In the genomic region with DNA sequence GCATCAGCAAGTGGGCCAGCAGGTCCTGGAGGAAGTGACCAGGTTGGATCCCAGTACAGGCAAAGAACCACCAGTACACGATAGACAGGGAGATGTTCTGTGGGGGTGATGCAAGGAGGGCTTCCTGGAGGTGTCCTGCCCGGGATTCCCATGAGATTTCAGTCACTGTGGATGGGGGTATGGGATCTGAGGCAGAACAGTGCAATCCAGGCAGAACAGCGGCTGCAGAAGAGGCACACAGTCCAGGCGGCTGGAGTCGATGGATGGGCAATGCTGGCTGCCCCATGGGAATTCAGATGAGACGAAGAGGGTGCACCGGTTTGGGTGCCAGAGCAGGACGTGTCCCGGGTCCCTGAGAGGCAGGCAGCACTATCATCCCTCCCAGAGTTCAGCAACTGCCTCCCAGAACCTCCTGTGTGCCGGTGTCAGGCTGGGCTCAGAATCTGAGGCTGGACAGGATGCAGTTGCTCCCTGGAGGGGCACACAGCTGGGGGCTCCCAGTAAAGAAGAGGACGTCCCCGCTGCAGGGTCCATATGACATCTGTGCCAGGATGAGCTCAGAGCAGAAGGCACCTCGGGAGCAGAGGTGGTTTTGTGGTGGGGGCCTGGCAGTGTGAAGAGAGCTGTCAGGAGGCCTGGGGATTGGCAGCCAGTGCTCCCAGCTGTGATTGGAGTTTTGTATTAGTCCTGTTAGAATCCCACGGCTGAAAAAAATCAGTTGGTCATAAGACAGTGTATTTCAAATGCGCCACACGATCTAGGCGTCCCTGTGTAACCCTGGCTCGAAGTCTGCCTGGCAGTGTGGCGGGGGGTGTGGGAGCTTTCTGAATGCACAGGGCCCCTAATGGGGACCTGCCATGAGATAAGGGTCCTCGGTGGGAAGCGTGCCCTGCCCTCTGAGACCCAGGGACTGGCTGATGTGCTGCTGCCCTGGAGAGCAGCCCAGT, we compare ENCODE assay signal across 25 cellular contexts. TPM values are rescaled to one million over a fixed set of nuclear protein-coding genes. Genes with fewer than 3 reads are reported as not detected.
DNase-seq lines count a peak whose midpoint lies in the region; ATAC-seq and TF ChIP-seq lines count a peak whose summit lies in the region.
"Had no signal": no experiment of that assay in that cellular context is flagged by ENCODE, and none has a peak within 500 bp of the region (broad histone marks: within the 10 kb centered on the region; RNA-seq: fewer than 3 reads in every experiment).

No MANE protein-coding gene starts in this region.

- intact Hi-C loops in right lobe of liver (cut with DNase I) (no loop called here), sciatic nerve (cut with DNase I) (no loop called here)

- 45% methylated on average over 3 of the region's 21 CpGs for WGBS in right lobe of liver (ENCODE audit: insufficient coverage, low coverage, low lambda C conversion rate, missing lambda C conversion rate)

- DNase-seq in activated CD4-positive, alpha-beta T cell treated with anti-CD3 and anti-CD28 coated beads, Interleukin-2, amount 10 ng/mL, durations not matched to agents 7 days and 5 days, result no peak
- DNase-seq in activated CD4-positive, alpha-beta T cell treated with anti-CD3 and anti-CD28 coated beads, Interleukin-2, amount 50 U/mL, for 1 hour, result no peak
- DNase-seq in right lobe of liver (peak in 2 of 3 donors; percentile 39 to 43), sciatic nerve (ENCODE audit: low spot score) (peak; percentile 45), cortex of kidney (lab: John Stamatoyannopoulos, UW) (no peak), dermis blood vessel endothelial cell (no peak), activated gamma-delta T cell (lab: John Stamatoyannopoulos, UW) (no peak)
- DNase-seq: activated CD4-positive, alpha-beta memory T cell treated with anti-CD3 and anti-CD28 coated beads for 36 hours; activated CD4-positive, CD25-positive, alpha-beta regulatory T cell; activated naive CD8-positive, alpha-beta T cell treated with anti-CD3 and anti-CD28 coated beads, Interleukin-2, amount 50 U/mL, for 24 hours; effector memory CD4-positive, alpha-beta T cell; foreskin keratinocyte; GF-D8; naive thymus-derived CD8-positive, alpha-beta T cell; NCI-H1105; NCI-H2029 treated with DMSO at 0.1 percent for 48 hours; NCI-H345; NCI-H774; SHP77; SW 1271 had no signal

- H3K27me3 ChIP-seq in right lobe of liver, result no peaks in the 10 kb centered on the region

- no peak overlapping the region for H3K4me3 ChIP-seq in HEK293 (ENCODE audit: low read depth, low read length)
- no peak overlapping the region for H3K4me3 ChIP-seq in right lobe of liver
- H3K4me3 ChIP-seq: HAP-1, skin epidermis had no signal

- H3K36me3 ChIP-seq in HEK293 (ENCODE audit: control insufficient read depth in 2 of 2, insufficient read depth in 1 of 2, low read length in 2 of 2) (peaks cover 0 to 18% of the 10 kb centered on the region in 2 experiments; a peak in 1 of 3 replicates), right lobe of liver (no peaks in the 10 kb centered on the region)
- H3K36me3 ChIP-seq: HAP-1 had no signal

- TF ChIP-seq POLR2A in right lobe of liver (IDR thresholded peaks at IDR 0.05), result no peak

- H3K36me3 Mint-ChIP-seq in activated CD4-positive, alpha-beta T cell treated with anti-CD3 and anti-CD28 coated beads, Interleukin-2, amount 10 ng/mL, durations not matched to agents 7 days and 5 days (ENCODE audit: low read depth), result no peaks in the 10 kb centered on the region
- H3K36me3 Mint-ChIP-seq: activated CD4-positive, alpha-beta memory T cell treated with anti-CD3 and anti-CD28 coated beads for 36 hours; naive thymus-derived CD8-positive, alpha-beta T cell; type B pancreatic cell had no signal

- peaks cover 5% of the 10 kb centered on the region for H3K4me1 ChIP-seq in HEK293 (ENCODE audit: control insufficient read depth, insufficient read depth, low read length)
- H3K4me1 ChIP-seq in right lobe of liver, result peaks cover 0 to 34% (median 11%) of the 10 kb centered on the region in 4 donors
- H3K4me1 ChIP-seq: foreskin keratinocyte, HAP-1 had no signal

- no peak overlapping the region for H3K4me3 Mint-ChIP-seq in activated CD4-positive, alpha-beta T cell treated with anti-CD3 and anti-CD28 coated beads, Interleukin-2, amount 10 ng/mL, durations not matched to agents 7 days and 5 days
- H3K4me3 Mint-ChIP-seq: activated CD4-positive, alpha-beta memory T cell treated with anti-CD3 and anti-CD28 coated beads for 36 hours; activated naive CD8-positive, alpha-beta T cell treated with anti-CD3 and anti-CD28 coated beads, Interleukin-2, amount 50 U/mL, for 24 hours had no signal

- ATAC-seq in right lobe of liver (no peak), sciatic nerve (no peak)
- ATAC-seq: activated naive CD8-positive, alpha-beta T cell treated with anti-CD3 and anti-CD28 coated beads, Interleukin-2, amount 50 U/mL, for 24 hours; foreskin keratinocyte; naive thymus-derived CD8-positive, alpha-beta T cell had no signal

- H3K9me3 Mint-ChIP-seq in activated CD4-positive, alpha-beta T cell treated with anti-CD3 and anti-CD28 coated beads, Interleukin-2, amount 10 ng/mL, durations not matched to agents 7 days and 5 days, result no peaks in the 10 kb centered on the region
- H3K9me3 Mint-ChIP-seq: activated CD4-positive, alpha-beta memory T cell treated with anti-CD3 and anti-CD28 coated beads for 36 hours; activated naive CD8-positive, alpha-beta T cell treated with anti-CD3 and anti-CD28 coated beads, Interleukin-2, amount 50 U/mL, for 24 hours; naive thymus-derived CD8-positive, alpha-beta T cell; type B pancreatic cell had no signal

- peak overlapping the region; percentile 31 for H3K27ac Mint-ChIP-seq in activated CD4-positive, alpha-beta T cell treated with anti-CD3 and anti-CD28 coated beads, Interleukin-2, amount 10 ng/mL, durations not matched to agents 7 days and 5 days
- H3K27ac Mint-ChIP-seq: activated CD4-positive, alpha-beta memory T cell treated with anti-CD3 and anti-CD28 coated beads for 36 hours; activated naive CD8-positive, alpha-beta T cell treated with anti-CD3 and anti-CD28 coated beads, Interleukin-2, amount 50 U/mL, for 24 hours; naive thymus-derived CD8-positive, alpha-beta T cell; type B pancreatic cell had no signal

- POLR2A ChIA-PET in activated CD4-positive, alpha-beta T cell treated with anti-CD3 and anti-CD28 coated beads, Interleukin-2, amount 10 ng/mL, durations not matched to agents 7 days and 5 days (lab: Charles Lee), result no interaction called here
- POLR2A ChIA-PET in HEK293 (lab: Yijun Ruan, JAX), result no interaction called here

- H3K27me3 Mint-ChIP-seq in activated CD4-positive, alpha-beta T cell treated with anti-CD3 and anti-CD28 coated beads, Interleukin-2, amount 10 ng/mL, durations not matched to agents 7 days and 5 days, result peaks cover 14% of the 10 kb centered on the region

- CTCF ChIA-PET in activated CD4-positive, alpha-beta T cell treated with anti-CD3 and anti-CD28 coated beads, Interleukin-2, amount 10 ng/mL, durations not matched to agents 7 days and 5 days (lab: Charles Lee), result no interaction called here
- CTCF ChIA-PET in HEK293 (lab: Yijun Ruan, JAX), result no interaction called here

- TF ChIP-seq CTCF in HEK293 (tag by site-specific recombination; IDR thresholded peaks at IDR 0.05), result no peak
- no peak for TF ChIP-seq CTCF in right lobe of liver (IDR thresholded peaks at IDR 0.05)

- no peaks in the 10 kb centered on the region for H3K4me1 Mint-ChIP-seq in activated CD4-positive, alpha-beta T cell treated with anti-CD3 and anti-CD28 coated beads, Interleukin-2, amount 10 ng/mL, durations not matched to agents 7 days and 5 days
- H3K4me1 Mint-ChIP-seq: activated naive CD8-positive, alpha-beta T cell treated with anti-CD3 and anti-CD28 coated beads, Interleukin-2, amount 50 U/mL, for 24 hours; naive thymus-derived CD8-positive, alpha-beta T cell had no signal

- H3K9me3 ChIP-seq in HEK293 (ENCODE audit: control insufficient read depth, insufficient read depth, low read depth, low read length) (no peaks in the 10 kb centered on the region), right lobe of liver (no peaks in the 10 kb centered on the region)
- H3K9me3 ChIP-seq: HAP-1 had no signal

- H3K27ac ChIP-seq in HEK293 (ENCODE audit: extremely low read depth, low read depth, low read length) (no peak overlapping the region), right lobe of liver (peak overlapping the region in 1 of 3 donors; percentile 39)
- H3K27ac ChIP-seq: 22Rv1, foreskin keratinocyte, skin epidermis had no signal

TF ChIP-seq in HEK293, 187 proteins besides CTCF, POLR2A, EP300 and RAD21:
- TF ChIP-seq ZBTB48 (tag by site-specific recombination; IDR thresholded peaks at IDR 0.05) (no peak), ZNF600 (tag by site-specific recombination; IDR thresholded peaks at IDR 0.05) (0 out of 2 replicates have a peak, but pooled peaks have one; percentile 43)

RNA-seq across cellular contexts. Expression of a gene that starts 3.2 kb away (rescaled TPM):
- under 1 TPM; 0.07 to 0.08 TPM for total RNA-seq in activated CD4-positive, alpha-beta T cell treated with anti-CD3 and anti-CD28 coated beads, Interleukin-2, amount 10 ng/mL, durations not matched to agents 7 days and 5 days
- total RNA-seq in right lobe of liver (10 to 100 TPM in 2 of 6 experiments, 1 to 10 TPM in 3, under 1 TPM in 1; 0.54 to 11.6 (median 8.2) TPM), sciatic nerve (7.1 TPM), dermis blood vessel endothelial cell (0.28 TPM in 1 of 2 replicates, not detected in the other)

Comparison
In these comparisons a context has a peak if more than half of its experiments do, and no peak if none do; other contexts are left out.
1. DNase-seq: peak in right lobe of liver (2 of 3) and sciatic nerve (single experiment); none in activated CD4-positive, alpha-beta T cell treated with anti-CD3 and anti-CD28 coated beads, Interleukin-2, amount 10 ng/mL, durations not matched to agents 7 days and 5 days (single experiment), activated CD4-positive, alpha-beta T cell treated with anti-CD3 and anti-CD28 coated beads, Interleukin-2, amount 50 U/mL, for 1 hour (single experiment), cortex of kidney (single experiment), dermis blood vessel endothelial cell (single experiment) and activated gamma-delta T cell (single experiment).